In the genomic region with DNA sequence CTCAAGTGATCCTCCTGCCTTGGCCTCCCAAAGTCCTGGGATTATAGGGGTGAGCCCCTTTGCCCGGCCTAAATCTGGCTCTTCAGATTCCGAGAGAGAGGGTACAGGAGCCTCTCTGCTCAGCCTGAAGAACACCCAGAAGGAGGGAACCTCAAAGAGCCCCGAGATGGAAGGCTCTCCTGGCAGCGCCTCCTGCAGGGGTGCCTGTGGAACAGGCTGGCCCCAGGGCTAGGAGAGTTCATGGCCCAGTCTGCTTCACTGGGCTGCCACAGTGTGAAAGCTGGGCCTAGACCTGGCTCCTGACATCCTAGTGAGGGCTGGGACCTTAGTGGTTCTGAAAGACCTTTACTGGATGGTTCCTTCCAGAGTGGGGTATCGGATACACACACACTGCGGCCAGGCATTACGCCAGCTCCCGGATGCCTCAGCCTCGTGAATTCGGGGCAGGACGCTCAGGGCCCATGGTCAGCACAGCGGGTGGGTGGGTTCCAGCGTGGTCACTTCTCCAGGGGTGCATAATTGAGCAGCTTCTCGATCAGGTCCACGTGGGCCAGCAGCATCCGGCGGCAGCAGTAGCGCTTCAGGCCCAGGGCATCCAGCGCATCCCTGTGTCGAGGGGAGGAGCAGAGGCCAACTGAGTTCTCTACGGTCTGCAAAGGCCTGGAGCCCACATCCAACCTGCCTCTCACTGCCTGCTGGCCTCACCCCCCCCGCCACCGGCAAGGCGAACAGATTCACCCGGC, we compare ENCODE assay signal across 1 cellular context.
TF ChIP-seq lines count a peak whose summit lies in the region.

No MANE protein-coding gene starts in this region.

TF ChIP-seq in HCT116, 20 proteins besides CTCF, POLR2A, EP300 and RAD21 (continued from another document):
- TF ChIP-seq, protein P1, sequence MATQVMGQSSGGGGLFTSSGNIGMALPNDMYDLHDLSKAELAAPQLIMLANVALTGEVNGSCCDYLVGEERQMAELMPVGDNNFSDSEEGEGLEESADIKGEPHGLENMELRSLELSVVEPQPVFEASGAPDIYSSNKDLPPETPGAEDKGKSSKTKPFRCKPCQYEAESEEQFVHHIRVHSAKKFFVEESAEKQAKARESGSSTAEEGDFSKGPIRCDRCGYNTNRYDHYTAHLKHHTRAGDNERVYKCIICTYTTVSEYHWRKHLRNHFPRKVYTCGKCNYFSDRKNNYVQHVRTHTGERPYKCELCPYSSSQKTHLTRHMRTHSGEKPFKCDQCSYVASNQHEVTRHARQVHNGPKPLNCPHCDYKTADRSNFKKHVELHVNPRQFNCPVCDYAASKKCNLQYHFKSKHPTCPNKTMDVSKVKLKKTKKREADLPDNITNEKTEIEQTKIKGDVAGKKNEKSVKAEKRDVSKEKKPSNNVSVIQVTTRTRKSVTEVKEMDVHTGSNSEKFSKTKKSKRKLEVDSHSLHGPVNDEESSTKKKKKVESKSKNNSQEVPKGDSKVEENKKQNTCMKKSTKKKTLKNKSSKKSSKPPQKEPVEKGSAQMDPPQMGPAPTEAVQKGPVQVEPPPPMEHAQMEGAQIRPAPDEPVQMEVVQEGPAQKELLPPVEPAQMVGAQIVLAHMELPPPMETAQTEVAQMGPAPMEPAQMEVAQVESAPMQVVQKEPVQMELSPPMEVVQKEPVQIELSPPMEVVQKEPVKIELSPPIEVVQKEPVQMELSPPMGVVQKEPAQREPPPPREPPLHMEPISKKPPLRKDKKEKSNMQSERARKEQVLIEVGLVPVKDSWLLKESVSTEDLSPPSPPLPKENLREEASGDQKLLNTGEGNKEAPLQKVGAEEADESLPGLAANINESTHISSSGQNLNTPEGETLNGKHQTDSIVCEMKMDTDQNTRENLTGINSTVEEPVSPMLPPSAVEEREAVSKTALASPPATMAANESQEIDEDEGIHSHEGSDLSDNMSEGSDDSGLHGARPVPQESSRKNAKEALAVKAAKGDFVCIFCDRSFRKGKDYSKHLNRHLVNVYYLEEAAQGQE (IDR thresholded peaks at IDR 0.05; ENCODE audit: low read depth), result no peak
- TF ChIP-seq ELF1 (IDR thresholded peaks at IDR 0.05; ENCODE audit: borderline replicate concordance, low read depth) (no peak), SIN3A (IDR thresholded peaks at IDR 0.05; ENCODE audit: low read depth) (no peak), ZNF274 (IDR thresholded peaks at IDR 0.05; ENCODE audit: low read depth, low read length) (no peak)
